In genomic region chr6:6503186-6503585, GRCh38 we compare ENCODE assay signal across 18 cellular contexts.
"Had no signal": no experiment of that assay in that cellular context is flagged by ENCODE, and none has a peak within 500 bp of the region (broad histone marks: within the 10 kb centered on the region; RNA-seq: fewer than 3 reads in every experiment).

No MANE protein-coding gene starts in this region.

- DNase-seq: activated CD4-positive, alpha-beta T cell treated with anti-CD3 and anti-CD28 coated beads for 36 hours; activated CD4-positive, CD25-positive, alpha-beta regulatory T cell; activated CD8-positive, alpha-beta memory T cell treated with anti-CD3 and anti-CD28 coated beads, Interleukin-2, amount 10 ng/mL, durations not matched to agents 7 days and 5 days; activated CD8-positive, alpha-beta T cell treated with anti-CD3 and anti-CD28 coated beads, Interleukin-2, amount 10 ng/mL, durations not matched to agents 7 days and 5 days; activated naive CD4-positive, alpha-beta T cell; activated T-cell treated with anti-CD3 and anti-CD28 coated beads, Interleukin-2, amount 50 U/mL, for 48 hours; dermis blood vessel endothelial cell; effector CD4-positive, alpha-beta T cell; esophagus squamous epithelium; foreskin melanocyte; mammary epithelial cell; stimulated activated CD4-positive, alpha-beta T cell treated with anti-CD3 and anti-CD28 coated beads, Interleukin-1b, Interleukin-23, amount 100 ng/mL, for 48 hours; stimulated activated naive B cell treated with anti-CD40 and anti-IgM and Interleukin-4, amounts not matched to agents 10 μg/mL and 1 μg/mL and 100 μg/mL, for 72 hours; T-helper 9 cell; tibial artery; upper lobe of right lung had no signal

- FAIRE-seq: islet of Langerhans had no signal

- ATAC-seq: activated CD4-positive, alpha-beta T cell treated with anti-CD3 and anti-CD28 coated beads for 36 hours; activated CD8-positive, alpha-beta memory T cell treated with anti-CD3 and anti-CD28 coated beads, Interleukin-2, amount 10 ng/mL, durations not matched to agents 7 days and 5 days; activated CD8-positive, alpha-beta T cell treated with anti-CD3 and anti-CD28 coated beads, Interleukin-2, amount 10 ng/mL, durations not matched to agents 7 days and 5 days; activated naive CD4-positive, alpha-beta T cell treated with anti-CD3 and anti-CD28 coated beads, Interleukin-2, amount 50 U/mL, for 72 hours; stimulated activated naive B cell treated with anti-CD40 and anti-IgM and Interleukin-4, amounts not matched to agents 10 μg/mL and 1 μg/mL and 100 μg/mL, for 72 hours; upper lobe of right lung had no signal
